8 cellular contexts compared by ENCODE assay signal in genomic region chr14:88322505-88323085, GRCh38. TPM values are rescaled to one million over a fixed set of nuclear protein-coding genes. Genes with fewer than 3 reads are reported as not detected.
DNase-seq lines count a peak whose midpoint lies in the region; ATAC-seq and TF ChIP-seq lines count a peak whose summit lies in the region.

No MANE protein-coding gene starts in this region.

- H3K27me3 ChIP-seq in dorsolateral prefrontal cortex (peaks cover 0 to 35% (median 7%) of the 10 kb centered on the region in 45 donors), neural cell (ENCODE audit: insufficient read depth, low read depth, low read length) (peaks cover 19% of the 10 kb centered on the region)

- peaks cover 4% of the 10 kb centered on the region for H3F3A ChIP-seq in neural cell (ENCODE audit: insufficient read depth, low read length, poor library complexity, severe bottlenecking)

- no peaks in the 10 kb centered on the region for H3K4me1 ChIP-seq in HEK293 (ENCODE audit: control insufficient read depth, insufficient read depth, low read length)

- H3K9me3 ChIP-seq in HEK293 (ENCODE audit: control insufficient read depth, insufficient read depth, low read depth, low read length), result no peaks in the 10 kb centered on the region
- H3K9me3 ChIP-seq in neural cell (ENCODE audit: low read length), result no peaks in the 10 kb centered on the region

- no peaks in the 10 kb centered on the region for H3K9me2 ChIP-seq in neural cell (ENCODE audit: insufficient read depth, low read length)

- H3K4me3 ChIP-seq in HEK293 (ENCODE audit: low read depth, low read length) (peak overlapping the region; percentile 43; the same call in 1 of the 2 replicates), dorsolateral prefrontal cortex (peak overlapping the region; percentile 41 to 79 (median 64)), neural cell (ENCODE audit: low read length) (peak overlapping the region; percentile 89), coronary artery (no peak overlapping the region)

- intact Hi-C loops in dorsolateral prefrontal cortex (cut with DNase I), result loop anchor here in 1 of 2 donors (2.0 to 10.0 kb wide), 3 partner anchors 62 to 232 kb away; partner anchors contain the start of genes PTPN21 and SPATA7

- TF ChIP-seq RAD21 in neural cell (conservative IDR thresholded peaks at IDR 0.05), result no peak

- peak; percentile 59 for DNase-seq in DMS79 (lab: John Stamatoyannopoulos, UW)
- DNase-seq in dorsolateral prefrontal cortex, result peak in 7 of 10 donors; percentile 28 to 57 (median 55)
- no peak for DNase-seq in COLO829 (ENCODE audit: low spot score)
- no peak for DNase-seq in NCI-H146 (lab: John Stamatoyannopoulos, UW)
- DNase-seq in coronary artery (ENCODE audit: low spot score), result no peak

- H3K4me2 ChIP-seq in neural cell (ENCODE audit: low read length), result peak overlapping the region; percentile 87

- ATAC-seq in GM19351 (IDR thresholded peaks at IDR 0.05; ENCODE audit: unreplicated experiment), result no peak

- POLR2A ChIA-PET in HEK293 (lab: Yijun Ruan, JAX), result no interaction called here

- no peaks in the 10 kb centered on the region for H4K20me1 ChIP-seq in neural cell (ENCODE audit: insufficient read depth)

- no peak for TF ChIP-seq EP300 in neural cell (conservative IDR thresholded peaks at IDR 0.05; ENCODE audit: poor library complexity, severe bottlenecking)

- TF ChIP-seq CTCF in HEK293 (tag by site-specific recombination; IDR thresholded peaks at IDR 0.05), result no peak
- TF ChIP-seq CTCF in dorsolateral prefrontal cortex (IDR thresholded peaks at IDR 0.05 in 54 of 56, conservative IDR thresholded peaks at IDR 0.05 in 2 of 56; ENCODE audit: low read depth in 1 of 56, partially characterized antibody in 56 of 56), result no peak
- TF ChIP-seq CTCF in neural cell (IDR thresholded peaks at IDR 0.05; ENCODE audit: poor library complexity, severe bottlenecking), result no peak
- TF ChIP-seq CTCF in coronary artery (IDR thresholded peaks at IDR 0.05), result no peak

- peak overlapping the region; percentile 24 for H2AFZ ChIP-seq in neural cell (ENCODE audit: low read depth, low read length)

- CTCF ChIA-PET in HEK293 (lab: Yijun Ruan, JAX), result interaction anchor here (0.6 kb wide), 1 partner anchor 235 kb away, joined by 3 read pairs; no protein-coding TSS in a partner anchor

- H3K27ac ChIP-seq in HEK293 (ENCODE audit: extremely low read depth, low read depth, low read length) (no peak overlapping the region), dorsolateral prefrontal cortex (peak overlapping the region in 54 of 59 donors; percentile 5 to 88 (median 77)), neural cell (ENCODE audit: low read length) (peak overlapping the region; percentile 74), coronary artery (no peak overlapping the region)

- peaks cover 22% of the 10 kb centered on the region for H3K79me2 ChIP-seq in neural cell (replicated peaks; ENCODE audit: insufficient read depth, low read length)

- peak overlapping the region; percentile 92 for H3K9ac ChIP-seq in neural cell (ENCODE audit: low read length)

- H3K36me3 ChIP-seq in HEK293 (ENCODE audit: control insufficient read depth in 2 of 2, insufficient read depth in 1 of 2, low read length in 2 of 2) (no peaks in the 10 kb centered on the region), neural cell (ENCODE audit: insufficient read depth, low read length) (no peaks in the 10 kb centered on the region)

TF ChIP-seq in HEK293, 187 proteins besides CTCF, POLR2A, EP300 and RAD21:
- TF ChIP-seq ZFHX2 (tag by site-specific recombination; conservative IDR thresholded peaks at IDR 0.05), result peak; percentile 39
- 0 out of 2 replicates have a peak, but pooled peaks have one; percentile 6 for TF ChIP-seq EGR2 (tag by site-specific recombination; IDR thresholded peaks at IDR 0.05; ENCODE audit: low read depth)
- peak; percentile 31; the same call in 1 of the 2 replicates for TF ChIP-seq GLIS2 (tag by site-specific recombination; IDR thresholded peaks at IDR 0.05)
- TF ChIP-seq BCL11B (tag by site-specific recombination; IDR thresholded peaks at IDR 0.05; ENCODE audit: low read depth), result no peak

TF ChIP-seq in neural cell, 6 proteins besides CTCF, POLR2A, EP300 and RAD21:
- peak; percentile 23 for TF ChIP-seq TAF1 (IDR thresholded peaks at IDR 0.05; ENCODE audit: low read depth)
- TF ChIP-seq POLR2AphosphoS5 (IDR thresholded peaks at IDR 0.05), result peak; percentile 41
- no peak for TF ChIP-seq EZH2 (IDR thresholded peaks at IDR 0.05; ENCODE audit: borderline replicate concordance, insufficient read depth, low read length, poor library complexity, severe bottlenecking)
- peak; percentile 37 for TF ChIP-seq MXI1 (conservative IDR thresholded peaks at IDR 0.05; ENCODE audit: poor library complexity, severe bottlenecking)
- no peak for TF ChIP-seq REST (IDR thresholded peaks at IDR 0.05; ENCODE audit: borderline replicate concordance)

RNA-seq across cellular contexts. Expression of gene KCNK10, which starts 0.5 kb away (rescaled TPM):
- total RNA-seq in dorsolateral prefrontal cortex, result 10 to 100 TPM in 104 of 120 experiments, 1 to 10 TPM in 16; 7.9 to 26.3 (median 12.7) TPM
- 6.9 and 7.0 TPM in 2 replicates for polyA plus RNA-seq in neural cell
- 24.6 and 31.7 TPM in 2 replicates for polyA minus RNA-seq in neural cell

Comparison
In these comparisons a context has a peak if more than half of its experiments do, and no peak if none do; other contexts are left out.
1. DNase-seq: peak in DMS79 (single experiment) and dorsolateral prefrontal cortex (7 of 10); none in COLO829 (single experiment), NCI-H146 (single experiment) and coronary artery (single experiment).
2. H3K27ac ChIP-seq: peak in dorsolateral prefrontal cortex (54 of 59) and neural cell (single experiment); none in HEK293 (single experiment) and coronary artery (0 of 2).